ENCODE assay signal across 1 cellular context in the genomic region with DNA sequence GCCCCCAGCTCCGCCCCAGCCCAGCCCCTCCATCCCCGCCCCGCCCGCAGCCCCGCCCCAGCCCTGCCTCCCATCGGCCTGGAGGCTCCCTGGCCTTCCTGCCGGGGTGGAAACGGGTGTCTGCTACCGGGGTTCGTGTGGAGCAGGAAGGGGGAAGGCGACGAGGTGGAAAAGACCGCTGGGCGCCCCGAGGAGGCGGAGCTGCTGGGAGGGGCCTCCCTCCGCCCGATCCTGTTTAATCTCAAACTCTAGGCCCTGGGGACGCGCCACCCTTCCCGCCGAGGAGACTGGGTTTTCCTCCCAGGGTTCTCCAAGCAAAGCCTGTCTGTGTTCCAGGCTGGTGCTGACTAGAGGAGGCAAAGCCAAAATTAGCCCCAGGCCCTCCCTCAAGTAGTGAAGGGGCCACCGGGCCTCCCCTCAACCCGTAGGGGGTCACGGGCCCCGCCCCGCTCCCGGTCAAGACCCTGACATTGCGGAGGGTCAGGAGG.
TF ChIP-seq lines count a peak whose summit lies in the region.

No MANE protein-coding gene starts in this region.

TF ChIP-seq in HepG2, 621 proteins besides CTCF, POLR2A, EP300 and RAD21:
- TF ChIP-seq CHD4 (IDR thresholded peaks at IDR 0.05; ENCODE audit: borderline replicate concordance, low read length) = no peak
- TF ChIP-seq PCBP1 (IDR thresholded peaks at IDR 0.05; ENCODE audit: borderline replicate concordance, low read depth, low read length) = 0 out of 2 replicates have a peak, but pooled peaks have one; percentile 6
